ENCODE assay signal across 8 cellular contexts in genomic region chr19:43532962-43533545, GRCh38. TPM values are rescaled to one million over a fixed set of nuclear protein-coding genes. Genes with fewer than 3 reads are reported as not detected.
DNase-seq lines count a peak whose midpoint lies in the region; ATAC-seq and TF ChIP-seq lines count a peak whose summit lies in the region.

Gene ZNF575, plus strand, starts transcription at chr19:43533188. Its CDS starts 1,235 bp downstream, at chr19:43534423.

- no peaks in the 10 kb centered on the region for H3K9me2 ChIP-seq in SU-DHL-6 (replicated peaks; ENCODE audit: insufficient read depth, low read length)

- no peaks in the 10 kb centered on the region for H4K20me1 ChIP-seq in SU-DHL-6 (ENCODE audit: low read depth, low read length)

- no peaks in the 10 kb centered on the region for H3K27me3 Mint-ChIP-seq in activated naive CD8-positive, alpha-beta T cell treated with anti-CD3 and anti-CD28 coated beads, Interleukin-2, amount 50 U/mL, for 24 hours

- H2AFZ ChIP-seq in SU-DHL-6 (ENCODE audit: low read depth, low read length, severe bottlenecking) = peak within 1 kb of the TSS; percentile 67

- H3K9ac ChIP-seq in SU-DHL-6 (ENCODE audit: low read length) = peak within 1 kb of the TSS; percentile 57

- ATAC-seq in HG02610 (IDR thresholded peaks at IDR 0.05; ENCODE audit: unreplicated experiment) (peak; percentile 50), heart left ventricle (peak; percentile 57 to 81 (median 74)), upper lobe of left lung (ENCODE audit: low FRiP score in 2 of 2) (peak; percentile 85 to 91)
- ATAC-seq in activated naive CD8-positive, alpha-beta T cell treated with anti-CD3 and anti-CD28 coated beads, Interleukin-2, amount 50 U/mL, for 24 hours = peak; percentile 50

- DNase-seq in GM10248 (ENCODE audit: extremely low spot score) (peak; percentile 92), NCI-H1092 treated with DMSO at 0.1 percent for 48 hours (lab: John Stamatoyannopoulos, UW) (peak; percentile 83), heart left ventricle (peak; percentile 92 to 94 (median 94)), posterior cingulate gyrus (peak; percentile 83 to 99 (median 92)), upper lobe of left lung (peak; percentile 90 to 96)
- peak; percentile 89 for DNase-seq in activated naive CD8-positive, alpha-beta T cell treated with anti-CD3 and anti-CD28 coated beads, Interleukin-2, amount 50 U/mL, for 24 hours

- POLR2A ChIA-PET in GM10248 (lab: Yijun Ruan, JAX) = interaction anchor here (0.5 to 1.1 kb wide), 5 partner anchors 29 to 294 kb away, joined by 3 to 9 read pairs (median 5); partner anchors contain the start of genes IRGQ, PHLDB3, ZNF283 and ZNF576

- CTCF ChIA-PET in GM10248 (lab: Yijun Ruan, JAX) = interaction anchor here (0.9 to 9.2 kb wide), 12 partner anchors 9 to 100 kb away, joined by 3 to 79 read pairs (median 4); partner anchors contain the start of genes IRGQ and ZNF576

- H3K4me1 ChIP-seq in heart left ventricle = peaks cover 0 to 26% (median 12%) of the 10 kb centered on the region in 12 donors
- peaks cover 17 to 31% (median 18%) of the 10 kb centered on the region in 4 donors for H3K4me1 ChIP-seq in upper lobe of left lung

- H3K27ac ChIP-seq in SU-DHL-6 (ENCODE audit: low read depth, low read length) = peak within 1 kb of the TSS; percentile 76
- peak within 1 kb of the TSS; percentile 58 to 95 (median 88) for H3K27ac ChIP-seq in heart left ventricle
- peak within 1 kb of the TSS; percentile 84 to 89 (median 88) for H3K27ac ChIP-seq in upper lobe of left lung

- peaks cover 11% of the 10 kb centered on the region for H3K36me3 Mint-ChIP-seq in activated naive CD8-positive, alpha-beta T cell treated with anti-CD3 and anti-CD28 coated beads, Interleukin-2, amount 50 U/mL, for 24 hours (ENCODE audit: low read depth)

- H3K4me1 Mint-ChIP-seq in activated naive CD8-positive, alpha-beta T cell treated with anti-CD3 and anti-CD28 coated beads, Interleukin-2, amount 50 U/mL, for 24 hours = peaks cover 25% of the 10 kb centered on the region

- H3K4me3 Mint-ChIP-seq in activated naive CD8-positive, alpha-beta T cell treated with anti-CD3 and anti-CD28 coated beads, Interleukin-2, amount 50 U/mL, for 24 hours = peak within 1 kb of the TSS; percentile 89

- H3K4me3 ChIP-seq in SU-DHL-6 (ENCODE audit: insufficient read depth, low read length, poor library complexity, severe bottlenecking) = peak within 1 kb of the TSS; percentile 43
- peak within 1 kb of the TSS; percentile 35 to 72 (median 60) for H3K4me3 ChIP-seq in heart left ventricle
- peak within 1 kb of the TSS; percentile 47 to 81 (median 62) for H3K4me3 ChIP-seq in upper lobe of left lung

- 0% methylated on average over 19 to 47 of the region's 47 CpGs for WGBS in heart left ventricle, 4 donors
- 0% methylated on average over 16 to 21 of the region's 47 CpGs for WGBS in upper lobe of left lung, 2 donors

- no peaks in the 10 kb centered on the region for H3K27me3 ChIP-seq in SU-DHL-6 (ENCODE audit: low read length)
- H3K27me3 ChIP-seq in heart left ventricle = no peaks in the 10 kb centered on the region
- H3K27me3 ChIP-seq in upper lobe of left lung = no peaks in the 10 kb centered on the region

- no peaks in the 10 kb centered on the region for H3K9me3 ChIP-seq in SU-DHL-6 (ENCODE audit: insufficient read depth, low read length)
- no peaks in the 10 kb centered on the region for H3K9me3 ChIP-seq in heart left ventricle
- no peaks in the 10 kb centered on the region for H3K9me3 ChIP-seq in upper lobe of left lung

- H3K9me3 Mint-ChIP-seq in activated naive CD8-positive, alpha-beta T cell treated with anti-CD3 and anti-CD28 coated beads, Interleukin-2, amount 50 U/mL, for 24 hours = no peaks in the 10 kb centered on the region

- no peak for TF ChIP-seq EP300 in upper lobe of left lung (IDR thresholded peaks at IDR 0.05)

- peaks cover 22% of the 10 kb centered on the region for H3F3A ChIP-seq in SU-DHL-6 (ENCODE audit: insufficient read depth)

- no peak for TF ChIP-seq POLR2A in heart left ventricle (IDR thresholded peaks at IDR 0.05)
- TF ChIP-seq POLR2A in upper lobe of left lung (IDR thresholded peaks at IDR 0.05) = peak in 2 of 4 donors; percentile 54 to 62

- intact Hi-C loops in heart left ventricle (cut with DNase I) (loop anchor here in 6 of 10 donors (1.0 to 10.0 kb wide), 7 partner anchors 62 to 252 kb away; partner anchors contain the start of genes IRGQ (in 4 of the 6), ZNF576 (in 4 of the 6) and KCNN4 (in 1 of the 6)), posterior cingulate gyrus (cut with DNase I) (loop anchor here (10.0 kb wide), 1 partner anchor 252 kb away; the partner anchor contains the start of gene KCNN4)

- peak within 1 kb of the TSS; percentile 94 for H3K27ac Mint-ChIP-seq in activated naive CD8-positive, alpha-beta T cell treated with anti-CD3 and anti-CD28 coated beads, Interleukin-2, amount 50 U/mL, for 24 hours

- no peak for TF ChIP-seq CTCF in GM10248 (IDR thresholded peaks at IDR 0.05; ENCODE audit: control extremely low read depth, extremely low read depth, low read depth, missing control alignments)
- TF ChIP-seq CTCF in SU-DHL-6 (IDR thresholded peaks at IDR 0.05; ENCODE audit: insufficient read depth, low read length, poor library complexity, severe bottlenecking) = no peak
- peak in 1 of 12 donors; percentile 12 for TF ChIP-seq CTCF in heart left ventricle (IDR thresholded peaks at IDR 0.05)
- TF ChIP-seq CTCF in upper lobe of left lung (IDR thresholded peaks at IDR 0.05) = peak in 1 of 6 experiments; percentile 23

- no peaks in the 10 kb centered on the region for H3K79me2 ChIP-seq in SU-DHL-6 (ENCODE audit: insufficient read depth, low read length)

- no peaks in the 10 kb centered on the region for H3K36me3 ChIP-seq in SU-DHL-6 (ENCODE audit: low read length)
- H3K36me3 ChIP-seq in heart left ventricle = peaks cover 0 to 8% (median 4%) of the 10 kb centered on the region in 9 donors
- peaks cover 0 to 6% (median 2%) of the 10 kb centered on the region in 4 donors for H3K36me3 ChIP-seq in upper lobe of left lung

- peak within 1 kb of the TSS; percentile 66 for H3K4me2 ChIP-seq in SU-DHL-6 (ENCODE audit: low read depth, low read length, poor library complexity, severe bottlenecking)

RNA-seq across cellular contexts. Expression of gene ZNF575, which starts in this region (rescaled TPM):
- total RNA-seq in heart left ventricle (1 to 10 TPM in 5 of 9 donors, under 1 TPM in 2, not detected in 2; 0.58 to 1.9 (median 1.3) TPM), upper lobe of left lung (1 to 10 TPM in 4 of 6 donors, under 1 TPM in 1, not detected in 1; 0.76 to 4.4 (median 2.7) TPM)
- under 1 TPM; 0.38 to 0.65 TPM for polyA plus RNA-seq in heart left ventricle

Comparison
In these comparisons a context has a peak if more than half of its experiments do, and no peak if none do; other contexts are left out.
1. Peak in every context shown above with its lines: DNase-seq, ATAC-seq, H3K4me3 ChIP-seq and H3K27ac ChIP-seq.